4 cellular contexts compared by ENCODE assay signal in genomic region chr1:32481793-32482192, GRCh38. TPM values are rescaled to one million over a fixed set of nuclear protein-coding genes. Genes with fewer than 3 reads are reported as not detected.
"Had no signal": no experiment of that assay in that cellular context is flagged by ENCODE, and none has a peak within 500 bp of the region (broad histone marks: within the 10 kb centered on the region; RNA-seq: fewer than 3 reads in every experiment).

No MANE protein-coding gene starts in this region.

RNA-seq across cellular contexts. Expression of gene ZBTB8B, which starts 16.9 kb away (rescaled TPM):
- total RNA-seq: GM23248, HT-29, IMR-90, K562 had no signal
